ENCODE assay signal across 18 cellular contexts in the genomic region with DNA sequence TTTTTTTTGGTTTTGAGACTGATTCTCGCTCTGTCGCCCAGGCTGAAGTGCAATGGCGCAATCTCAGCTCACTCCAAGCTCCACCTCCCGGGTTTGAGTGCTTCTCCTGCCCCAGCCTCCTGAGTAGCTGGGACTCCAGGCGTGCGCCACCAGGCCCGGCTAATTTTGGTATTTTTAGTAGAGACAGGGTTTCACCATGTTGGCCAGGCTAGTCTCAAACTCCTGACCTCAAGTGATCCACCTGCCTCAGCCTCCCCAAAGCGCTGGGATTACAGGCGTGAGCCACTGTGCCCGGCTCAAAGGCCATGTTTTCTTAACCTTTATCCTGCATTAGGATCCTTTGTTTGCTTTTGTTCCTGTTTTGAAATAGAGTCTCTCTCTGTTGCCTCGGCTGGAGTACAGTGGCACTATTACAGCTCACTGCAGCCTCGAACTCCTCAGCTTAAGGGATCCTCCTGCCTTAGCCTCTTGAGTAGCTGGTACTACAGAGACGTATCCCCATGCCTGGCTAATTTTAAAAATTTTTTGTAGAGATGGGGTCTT. TPM values are rescaled to one million over a fixed set of nuclear protein-coding genes. Genes with fewer than 3 reads are reported as not detected.
DNase-seq lines count a peak whose midpoint lies in the region; ATAC-seq, FAIRE-seq and TF ChIP-seq lines count a peak whose summit lies in the region.
"Had no signal": no experiment of that assay in that cellular context is flagged by ENCODE, and none has a peak within 500 bp of the region (broad histone marks: within the 10 kb centered on the region; RNA-seq: fewer than 3 reads in every experiment).

No MANE protein-coding gene starts in this region.

- ATAC-seq in left lobe of liver = peak; percentile 89
- ATAC-seq: HCT116 had no signal

- H3K27me3 ChIP-seq in astrocyte (ENCODE audit: insufficient read depth, low read length) = no peaks in the 10 kb centered on the region
- H3K27me3 ChIP-seq in small intestine (ENCODE audit: control insufficient read depth in 2 of 2, insufficient read depth in 2 of 2, low read length in 2 of 2) = no peaks in the 10 kb centered on the region
- H3K27me3 ChIP-seq: BE2C had no signal

- H3K4me1 ChIP-seq in astrocyte (ENCODE audit: insufficient read depth, low read length) (no peaks in the 10 kb centered on the region), small intestine (ENCODE audit: control insufficient read depth in 2 of 2, insufficient read depth in 1 of 2, low read depth in 1 of 2, low read length in 1 of 2) (no peaks in the 10 kb centered on the region)
- H3K4me1 ChIP-seq: BE2C had no signal

- no peaks in the 10 kb centered on the region for H4K20me1 ChIP-seq in astrocyte (ENCODE audit: insufficient read depth, low read length)

- POLR2A ChIA-PET in HEK293T (lab: Yijun Ruan, JAX) = no interaction called here

- H3K9me3 Mint-ChIP-seq in astrocyte (ENCODE audit: unreplicated experiment) = no peaks in the 10 kb centered on the region
- H3K9me3 Mint-ChIP-seq: CD4-positive, alpha-beta memory T cell had no signal

- no peak overlapping the region for H3K4me3 Mint-ChIP-seq in astrocyte (ENCODE audit: unreplicated experiment)
- H3K4me3 Mint-ChIP-seq: CD4-positive, alpha-beta memory T cell had no signal

- CTCF ChIA-PET in HEK293T (lab: Yijun Ruan, JAX) = interaction anchor here (0.6 kb wide), 2 partner anchors 13 to 40 kb away, joined by 3 read pairs; no protein-coding TSS in a partner anchor

- DNase-seq in HuH-7 (ENCODE audit: low spot score) (peak; percentile 16), astrocyte (ENCODE audit: low read depth) (no peak), left lobe of liver (ENCODE audit: low spot score) (peak; percentile 65), small intestine (peak; percentile 29), SIG-M5 treated with dmso at 0.1 percent for 504 hours (lab: John Stamatoyannopoulos, UW; ENCODE audit: unreplicated experiment) (no peak), NCI-H1694 treated with DMSO at 0.1 percent for 48 hours (lab: John Stamatoyannopoulos, UW) (no peak), HEK293T (ENCODE audit: extremely low spot score) (no peak)
- DNase-seq: BE2C; CD4-positive, alpha-beta memory T cell; DMS79 treated with DMSO at 0.1 percent for 48 hours; EL; GM23248 had no signal

- no peak overlapping the region for H3K4me3 ChIP-seq in astrocyte (ENCODE audit: insufficient read depth, low read depth, low read length)
- H3K4me3 ChIP-seq in small intestine (ENCODE audit: low read depth in 1 of 2, low read length in 2 of 2) = no peak overlapping the region
- H3K4me3 ChIP-seq: GM23248 had no signal

- no peak overlapping the region for H2AFZ ChIP-seq in astrocyte (ENCODE audit: low read depth, low read length)
- H2AFZ ChIP-seq: GM23248 had no signal

- H3K79me2 ChIP-seq in astrocyte (ENCODE audit: insufficient read depth, low read length) = no peaks in the 10 kb centered on the region

- peaks cover 19% of the 10 kb centered on the region for H3K36me3 Mint-ChIP-seq in astrocyte (ENCODE audit: low read depth, unreplicated experiment)

- H3K9ac ChIP-seq in astrocyte (ENCODE audit: low read length) = no peak overlapping the region
- H3K9ac ChIP-seq: GM23248 had no signal

- H3K4me2 ChIP-seq in astrocyte (ENCODE audit: low read length) = no peak overlapping the region

- peaks cover 34% of the 10 kb centered on the region for H3K4me1 Mint-ChIP-seq in astrocyte (ENCODE audit: low read depth, unreplicated experiment)

- 71 to 87% (median 79%) methylated on average over 13 of the region's 13 CpGs for WGBS in small intestine, 3 donors

- FAIRE-seq in astrocyte (lab: Jason Lieb, UNC) (no peak), small intestine (lab: Jason Lieb, UNC) (no peak)
- FAIRE-seq: A204.1, G401.6, GM12891, H54 had no signal

- no peak for TF ChIP-seq CTCF in astrocyte (IDR thresholded peaks at IDR 0.05; ENCODE audit: insufficient read depth, low read depth, low read length)

- no peaks in the 10 kb centered on the region for H3K27me3 Mint-ChIP-seq in astrocyte (ENCODE audit: low read depth, unreplicated experiment)
- H3K27me3 Mint-ChIP-seq: CD4-positive, alpha-beta memory T cell had no signal

- H3K9me3 ChIP-seq in astrocyte (ENCODE audit: insufficient read depth, low read depth, low read length) (no peaks in the 10 kb centered on the region), small intestine (ENCODE audit: control insufficient read depth, low read depth) (no peaks in the 10 kb centered on the region)
- H3K9me3 ChIP-seq: BE2C had no signal

- peak overlapping the region; percentile 18 for H3K27ac Mint-ChIP-seq in astrocyte (ENCODE audit: unreplicated experiment)

- no peak overlapping the region for H3K27ac ChIP-seq in astrocyte (ENCODE audit: low read depth, low read length)
- H3K27ac ChIP-seq in small intestine (ENCODE audit: low read depth in 1 of 2, low read length in 1 of 2) = no peak overlapping the region
- H3K27ac ChIP-seq: C4-2B, GM23248 had no signal

- H3K36me3 ChIP-seq in astrocyte (ENCODE audit: insufficient read depth, low read length) (peaks cover 18% of the 10 kb centered on the region), small intestine (ENCODE audit: control insufficient read depth in 2 of 2, insufficient read depth in 2 of 2, low read length in 2 of 2) (peaks cover 27 to 28% of the 10 kb centered on the region in 2 donors)
- H3K36me3 ChIP-seq: BE2C had no signal

TF ChIP-seq in HEK293T, 16 proteins besides CTCF, POLR2A, EP300 and RAD21:
- TF ChIP-seq BHLHE40 (IDR thresholded peaks at IDR 0.05; ENCODE audit: borderline replicate concordance) (no peak), FOXA1 (IDR thresholded peaks at IDR 0.05) (no peak), LEF1 (IDR thresholded peaks at IDR 0.05; ENCODE audit: borderline replicate concordance) (no peak), SUZ12 (IDR thresholded peaks at IDR 0.05) (no peak), CTBP1 (IDR thresholded peaks at IDR 0.05; ENCODE audit: borderline replicate concordance) (no peak), ARNT (IDR thresholded peaks at IDR 0.05) (no peak), ZNF384 (IDR thresholded peaks at IDR 0.05) (no peak), TARDBP (IDR thresholded peaks at IDR 0.05) (no peak), NFRKB (IDR thresholded peaks at IDR 0.05) (no peak), FOXM1 (IDR thresholded peaks at IDR 0.05; ENCODE audit: borderline replicate concordance) (no peak), ELF4 (IDR thresholded peaks at IDR 0.05) (no peak), SP1 (IDR thresholded peaks at IDR 0.05) (no peak)
- TF ChIP-seq, protein P1, sequence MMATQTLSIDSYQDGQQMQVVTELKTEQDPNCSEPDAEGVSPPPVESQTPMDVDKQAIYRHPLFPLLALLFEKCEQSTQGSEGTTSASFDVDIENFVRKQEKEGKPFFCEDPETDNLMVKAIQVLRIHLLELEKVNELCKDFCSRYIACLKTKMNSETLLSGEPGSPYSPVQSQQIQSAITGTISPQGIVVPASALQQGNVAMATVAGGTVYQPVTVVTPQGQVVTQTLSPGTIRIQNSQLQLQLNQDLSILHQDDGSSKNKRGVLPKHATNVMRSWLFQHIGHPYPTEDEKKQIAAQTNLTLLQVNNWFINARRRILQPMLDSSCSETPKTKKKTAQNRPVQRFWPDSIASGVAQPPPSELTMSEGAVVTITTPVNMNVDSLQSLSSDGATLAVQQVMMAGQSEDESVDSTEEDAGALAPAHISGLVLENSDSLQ (IDR thresholded peaks at IDR 0.05) = no peak

RNA-seq across cellular contexts. Expression of a gene that starts 41.0 kb away (rescaled TPM):
- total RNA-seq in astrocyte = 36.7 and 42.4 TPM in 2 replicates
- 13.3 TPM for total RNA-seq in left lobe of liver
- 10 to 100 TPM in 2 of 3 donors, 1 to 10 TPM in 1; 8.7 to 24.9 (median 17.0) TPM for polyA plus RNA-seq in small intestine

RNA-seq across cellular contexts. Expression of a gene that starts 42.0 kb away (rescaled TPM):
- total RNA-seq in astrocyte = 25.2 and 28.3 TPM in 2 replicates
- total RNA-seq in left lobe of liver = 18.0 TPM
- 10 to 100 TPM; 24.6 to 96.4 (median 63.5) TPM for polyA plus RNA-seq in small intestine

Comparison
In these comparisons a context has a peak if more than half of its experiments do, and no peak if none do; other contexts are left out.
1. DNase-seq: peak in HuH-7 (single experiment), left lobe of liver (single experiment) and small intestine (single experiment); none in astrocyte (single experiment), SIG-M5 treated with dmso at 0.1 percent for 504 hours (single experiment), NCI-H1694 treated with DMSO at 0.1 percent for 48 hours (single experiment) and HEK293T (single experiment).